In the genomic region with DNA sequence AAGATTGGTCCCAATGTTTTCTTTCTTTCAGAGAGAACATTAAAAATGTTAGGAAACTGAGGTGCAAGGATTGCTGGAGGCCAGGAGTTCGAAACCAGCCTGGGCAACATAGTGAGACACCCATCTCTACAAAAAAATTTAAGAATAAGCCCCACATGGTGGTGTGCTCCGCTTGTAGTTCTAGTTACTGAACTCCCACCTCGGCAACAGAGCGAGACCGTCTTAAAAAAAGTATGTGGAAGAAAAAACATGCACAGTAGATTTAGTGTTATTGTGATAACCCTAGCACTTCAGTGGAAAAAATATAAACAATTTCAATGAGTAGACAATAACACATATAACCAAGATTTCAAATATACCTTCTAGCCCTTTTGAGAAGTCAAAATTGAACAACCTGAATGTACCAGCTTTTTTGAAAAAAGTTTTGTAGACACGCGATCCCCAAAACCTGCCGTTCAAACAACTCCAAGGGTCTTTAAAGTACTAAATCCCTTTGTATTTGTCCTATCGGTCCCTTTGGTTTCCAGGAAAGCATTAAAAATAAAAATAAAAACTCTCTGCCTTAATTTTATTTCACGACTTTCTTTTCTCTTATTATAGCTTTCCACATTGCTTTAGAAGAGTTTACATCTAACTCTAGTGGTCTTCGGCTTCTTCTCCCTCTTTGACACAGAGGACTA, we compare ENCODE assay signal across 8 cellular contexts. TPM values are rescaled to one million over a fixed set of nuclear protein-coding genes. Genes with fewer than 3 reads are reported as not detected.
DNase-seq lines count a peak whose midpoint lies in the region; ATAC-seq and TF ChIP-seq lines count a peak whose summit lies in the region.

No MANE protein-coding gene starts in this region.

- no peak overlapping the region for H2BK5ac ChIP-seq in H9 (ENCODE audit: insufficient read length, low read length)

- H2BK120ac ChIP-seq in H9 (ENCODE audit: low read depth, low read length, poor library complexity, severe bottlenecking) = no peak overlapping the region

- peaks cover 9% of the 10 kb centered on the region for H3K23me2 ChIP-seq in H9 (ENCODE audit: insufficient read length, low read depth, low read length, poor library complexity, severe bottlenecking)

- H3K9me3 ChIP-seq in H9 (ENCODE audit: control insufficient read depth, low read depth, low read length) = no peaks in the 10 kb centered on the region

- H2AFZ ChIP-seq in H9 (ENCODE audit: low read length) = peak overlapping the region; percentile 66

- H2BK12ac ChIP-seq in H9 (ENCODE audit: insufficient read length, low read depth, low read length) = no peak overlapping the region

- no peak overlapping the region for H4K5ac ChIP-seq in H9 (ENCODE audit: insufficient read length, low read depth, low read length)

- no peaks in the 10 kb centered on the region for H3K36me3 Mint-ChIP-seq in H9 (ENCODE audit: insufficient read depth in 1 of 3, low read depth in 3 of 3)
- H3K36me3 Mint-ChIP-seq in T-helper 2 cell treated with Interferon-gamma antibody and Interleukin-4, amounts not matched to agents 5 μg/mL and 100 μg/mL, for 36 hours (ENCODE audit: low read depth) = no peaks in the 10 kb centered on the region

- no peak overlapping the region for H2BK20ac ChIP-seq in H9 (ENCODE audit: low read depth, low read length, poor library complexity, severe bottlenecking)

- peak overlapping the region; percentile 84 to 92 for H3K4me3 Mint-ChIP-seq in H9
- peak overlapping the region; percentile 93 for H3K4me3 Mint-ChIP-seq in T-helper 2 cell treated with Interferon-gamma antibody and Interleukin-4, amounts not matched to agents 5 μg/mL and 100 μg/mL, for 36 hours

- no peak overlapping the region for H3K23ac ChIP-seq in H9 (ENCODE audit: insufficient read length, low read depth, low read length)

- no CpG with 5 or more reads among the region's 11 CpGs for WGBS in H9 (ENCODE audit: extremely low coverage, insufficient read length, low lambda C conversion rate)

- ATAC-seq in GM21737 (IDR thresholded peaks at IDR 0.05; ENCODE audit: unreplicated experiment) (no peak), HG02852 (IDR thresholded peaks at IDR 0.05; ENCODE audit: unreplicated experiment) (no peak)

- no peak overlapping the region; the same call in 1 of the 2 replicates for H3K14ac ChIP-seq in H9 (ENCODE audit: insufficient read depth, low read length)

- H3K79me1 ChIP-seq in H9 (ENCODE audit: insufficient read depth, low read depth, low read length, poor library complexity, severe bottlenecking) = no peaks in the 10 kb centered on the region

- no peaks in the 10 kb centered on the region for H4K20me1 ChIP-seq in H9 (ENCODE audit: control insufficient read depth, insufficient read depth, insufficient read length)

- H3K9ac ChIP-seq in H9 (ENCODE audit: extremely low read depth, insufficient read length, low read length) = peak overlapping the region; percentile 88

- H2AK5ac ChIP-seq in H9 (ENCODE audit: insufficient read length, low read length) = no peak overlapping the region

- peak overlapping the region; percentile 92 to 97 for H3K4me3 ChIP-seq in foreskin fibroblast (ENCODE audit: low read depth in 1 of 2, low read length in 2 of 2)
- peak overlapping the region; percentile 92 for H3K4me3 ChIP-seq in skeletal muscle cell (ENCODE audit: low read depth, low read length)

- TF ChIP-seq CTCF in H9 (conservative IDR thresholded peaks at IDR 0.05) (no peak), foreskin fibroblast (IDR thresholded peaks at IDR 0.05; ENCODE audit: low read depth, low read length) (no peak)

- H3K27me3 Mint-ChIP-seq in H9 (ENCODE audit: low read depth) = no peaks in the 10 kb centered on the region
- H3K27me3 Mint-ChIP-seq in T-helper 2 cell treated with Interferon-gamma antibody and Interleukin-4, amounts not matched to agents 5 μg/mL and 100 μg/mL, for 36 hours (ENCODE audit: low read depth) = no peaks in the 10 kb centered on the region

- no peak overlapping the region for H3K18ac ChIP-seq in H9 (ENCODE audit: insufficient read length, low read depth, low read length)

- no peak overlapping the region for H4K91ac ChIP-seq in H9 (ENCODE audit: insufficient read length, low read depth, low read length)

- no peak overlapping the region for H3K56ac ChIP-seq in H9 (ENCODE audit: insufficient read length, low read depth, low read length)

- peak overlapping the region; percentile 94 to 96 (median 94); a peak in 5 of 7 replicates for H3K27ac Mint-ChIP-seq in H9
- H3K27ac Mint-ChIP-seq in T-helper 2 cell treated with Interferon-gamma antibody and Interleukin-4, amounts not matched to agents 5 μg/mL and 100 μg/mL, for 36 hours = peak overlapping the region; percentile 92

- H4K8ac ChIP-seq in H9 (replicated peaks; ENCODE audit: insufficient read length, low read depth, low read length) = no peak overlapping the region

- DNase-seq in H9 = no peak
- no peak for DNase-seq in T-helper 2 cell treated with Interferon-gamma antibody and Interleukin-4, amounts not matched to agents 5 μg/mL and 100 μg/mL, for 36 hours (ENCODE audit: low spot score)
- DNase-seq in foreskin fibroblast = peak in 1 of 2 donors; percentile 52
- no peak for DNase-seq in skeletal muscle cell (ENCODE audit: low read depth)
- no peak for DNase-seq in DMS 273 (lab: John Stamatoyannopoulos, UW; ENCODE audit: unreplicated experiment)
- no peak for DNase-seq in NCI-H510A treated with DMSO at 0.1 percent for 48 hours (lab: John Stamatoyannopoulos, UW)

- H3K27me3 ChIP-seq in H9 (ENCODE audit: insufficient read depth, low read length) = no peaks in the 10 kb centered on the region

- H3K79me2 ChIP-seq in H9 (ENCODE audit: insufficient read depth, low read length) = peaks cover 18% of the 10 kb centered on the region; the same call in 1 of the 2 replicates

- no peak overlapping the region for H3K4ac ChIP-seq in H9 (ENCODE audit: low read depth, low read length)

- no peak overlapping the region for H2BK15ac ChIP-seq in H9 (ENCODE audit: low read depth, low read length)

- no peak overlapping the region for H3K27ac ChIP-seq in H9 (ENCODE audit: insufficient read length, low read depth, low read length)

- no peaks in the 10 kb centered on the region; a peak in 1 of 5 replicates for H3K9me3 Mint-ChIP-seq in H9
- no peaks in the 10 kb centered on the region for H3K9me3 Mint-ChIP-seq in T-helper 2 cell treated with Interferon-gamma antibody and Interleukin-4, amounts not matched to agents 5 μg/mL and 100 μg/mL, for 36 hours

- peaks cover 36 to 39% of the 10 kb centered on the region in 2 experiments for H3K4me1 Mint-ChIP-seq in H9
- H3K4me1 Mint-ChIP-seq in T-helper 2 cell treated with Interferon-gamma antibody and Interleukin-4, amounts not matched to agents 5 μg/mL and 100 μg/mL, for 36 hours (ENCODE audit: low read depth) = peaks cover 28% of the 10 kb centered on the region

- no peaks in the 10 kb centered on the region; the same call in 1 of the 2 replicates for H3K4me1 ChIP-seq in H9 (ENCODE audit: insufficient read depth, low read length)

- H3K4me2 ChIP-seq in H9 (ENCODE audit: insufficient read depth, insufficient read length, low read length) = peak overlapping the region; percentile 82

- H3T11ph ChIP-seq in H9 (ENCODE audit: low read length) = no peak overlapping the region

RNA-seq across cellular contexts. Expression of a gene that starts 1.0 kb away (rescaled TPM):
- 24.3 TPM in 2 replicates for total RNA-seq in H9 (2021)
